In the genomic region with DNA sequence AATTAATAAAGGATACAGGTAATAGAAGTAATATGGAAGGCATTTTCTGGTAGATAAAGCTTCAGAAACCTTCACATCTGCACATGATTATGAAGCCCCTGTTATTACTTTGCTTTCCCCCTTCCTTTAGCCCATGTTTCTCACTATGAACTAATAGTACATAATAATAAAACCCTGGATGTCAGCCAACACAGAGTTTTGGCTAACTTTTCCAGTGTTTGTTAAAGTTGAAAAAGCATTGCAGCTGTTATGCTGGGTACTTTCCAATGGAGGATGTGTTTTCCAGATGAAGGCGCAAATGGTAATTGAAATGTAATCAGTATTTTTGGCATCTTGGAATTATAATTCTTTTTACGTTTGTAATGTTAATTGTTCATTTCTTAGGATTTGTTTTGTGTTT, we compare ENCODE assay signal across 20 cellular contexts. TPM values are rescaled to one million over a fixed set of nuclear protein-coding genes. Genes with fewer than 3 reads are reported as not detected.
A peak's percentile ranks its signal among the peaks of the same experiment; 100 is the strongest.
DNase-seq lines count a peak whose midpoint lies in the region; ATAC-seq, FAIRE-seq and TF ChIP-seq lines count a peak whose summit lies in the region.
"Had no signal": no experiment of that assay in that cellular context is flagged by ENCODE, and none has a peak within 500 bp of the region (broad histone marks: within the 10 kb centered on the region; RNA-seq: fewer than 3 reads in every experiment).

No MANE protein-coding gene starts in this region.

- DNase-seq in heart left ventricle, result peak in 2 of 5 donors; percentile 61 to 72
- DNase-seq in ovary, result peak in 3 of 5 donors; percentile 28 to 68 (median 59)
- DNase-seq in uterus, result peak in 1 of 2 donors; percentile 65
- no peak for DNase-seq in hepatic stellate cell (ENCODE audit: low spot score)
- DNase-seq in substantia nigra (lab: John Stamatoyannopoulos, UW), result no peak
- DNase-seq: activated CD4-positive, alpha-beta memory T cell treated with anti-CD3 and anti-CD28 coated beads, Interleukin-2, amount 10 ng/mL, durations not matched to agents 7 days and 5 days; activated CD4-positive, CD25-positive, alpha-beta regulatory T cell; activated gamma-delta T cell treated with Interleukin-2 at 50 U/mL for 16 hours; adrenal gland; COR-L47; DND-41; dorsolateral prefrontal cortex; mammary epithelial cell; NCI-H1092; NCI-H2029; NCI-H510A treated with DMSO at 0.1 percent for 48 hours had no signal

- H3K9me3 ChIP-seq in heart left ventricle (no peaks in the 10 kb centered on the region), ovary (no peaks in the 10 kb centered on the region), uterus (no peaks in the 10 kb centered on the region)
- H3K9me3 ChIP-seq: adrenal gland had no signal

- H3K27me3 ChIP-seq in heart left ventricle, result no peaks in the 10 kb centered on the region
- H3K27me3 ChIP-seq in ovary, result no peaks in the 10 kb centered on the region
- H3K27me3 ChIP-seq in uterus, result no peaks in the 10 kb centered on the region
- H3K27me3 ChIP-seq: adrenal gland, dorsolateral prefrontal cortex had no signal

- H3K4me3 ChIP-seq in heart left ventricle (no peak overlapping the region), ovary (no peak overlapping the region), uterus (no peak overlapping the region)
- H3K4me3 ChIP-seq: adrenal gland, dorsolateral prefrontal cortex had no signal

- TF ChIP-seq EP300 in ovary (IDR thresholded peaks at IDR 0.05), result no peak

- 26 to 50% (median 31%) methylated on average over 2 of the region's 2 CpGs for WGBS in heart left ventricle, 4 donors
- WGBS in ovary, 3 donors, result 3 to 6% (median 4%) methylated on average over 2 of the region's 2 CpGs

- no peak for TF ChIP-seq POLR2A in heart left ventricle (IDR thresholded peaks at IDR 0.05)
- TF ChIP-seq POLR2A in ovary (IDR thresholded peaks at IDR 0.05), result no peak
- no peak for TF ChIP-seq POLR2A in uterus (IDR thresholded peaks at IDR 0.05)

- peak; percentile 94 for FAIRE-seq in endometrium (lab: Jason Lieb, UNC)
- FAIRE-seq: H54 had no signal

- peaks cover 0 to 6% (median 0%) of the 10 kb centered on the region in 9 donors for H3K36me3 ChIP-seq in heart left ventricle
- no peaks in the 10 kb centered on the region for H3K36me3 ChIP-seq in ovary
- no peaks in the 10 kb centered on the region for H3K36me3 ChIP-seq in uterus
- H3K36me3 ChIP-seq: adrenal gland had no signal

- TF ChIP-seq CTCF in heart left ventricle (IDR thresholded peaks at IDR 0.05) (no peak), ovary (IDR thresholded peaks at IDR 0.05) (no peak), uterus (IDR thresholded peaks at IDR 0.05) (no peak)

- peak overlapping the region in 11 of 12 donors; percentile 35 to 71 (median 58) for H3K27ac ChIP-seq in heart left ventricle
- peak overlapping the region in 1 of 2 donors; percentile 46 for H3K27ac ChIP-seq in ovary
- H3K27ac ChIP-seq in uterus, result peak overlapping the region; percentile 51 to 65
- H3K27ac ChIP-seq in substantia nigra (ENCODE audit: low read depth, low read length, poor library complexity, severe bottlenecking), result no peak overlapping the region
- H3K27ac ChIP-seq: adrenal gland had no signal

- H3K4me1 ChIP-seq in heart left ventricle (peaks cover 36 to 100% (median 86%) of the 10 kb centered on the region in 12 donors), ovary (ENCODE audit: insufficient read depth) (peaks cover 30% of the 10 kb centered on the region), uterus (peaks cover 11 to 22% of the 10 kb centered on the region in 2 donors)

- intact Hi-C loops in heart left ventricle (cut with DNase I), result loop anchor here in 5 of 10 donors (5.0 to 10.0 kb wide), 5 partner anchors 37 to 335 kb away; a partner anchor contains a TSS
- intact Hi-C loops in ovary (cut with DNase I), result loop anchor here in 1 of 4 donors (10.0 kb wide), 1 partner anchor 165 kb away; a partner anchor contains a TSS
- intact Hi-C loops in uterus (cut with DNase I; ENCODE audit: low total_unique reads), result no loop called here

- ATAC-seq in heart left ventricle (peak in 2 of 4 donors; percentile 47 to 50), GM21390 (IDR thresholded peaks at IDR 0.05; ENCODE audit: unreplicated experiment) (no peak)
- ATAC-seq: stimulated activated effector memory CD8-positive, alpha-beta T cell treated with anti-CD3 and anti-CD28 coated beads, Interleukin-12 subunit alpha, Interleukin-12 subunit beta, amount 100 ng/mL, for 72 hours had no signal

RNA-seq across cellular contexts. Expression of a gene that starts 43.5 kb away (rescaled TPM):
- total RNA-seq in heart left ventricle, result 100 to 1,000 TPM; 378 to 659 (median 424) TPM
- polyA plus RNA-seq in heart left ventricle, result 100 to 1,000 TPM; 124 to 170 TPM
- 100 to 1,000 TPM; 161 to 314 (median 232) TPM for total RNA-seq in ovary
- 100 to 1,000 TPM; 108 to 262 TPM for polyA plus RNA-seq in ovary
- 100 to 1,000 TPM; 189 to 423 (median 341) TPM for total RNA-seq in uterus

Comparison
In these comparisons a context has a peak if more than half of its experiments do, and no peak if none do; other contexts are left out.
1. DNase-seq: peak in ovary (3 of 5); none in hepatic stellate cell (single experiment) and substantia nigra (0 of 49).